Comparison of ENCODE assay signal across 13 cellular contexts in genomic region chr12:63098851-63099250, GRCh38. TPM values are rescaled to one million over a fixed set of nuclear protein-coding genes. Genes with fewer than 3 reads are reported as not detected.
A peak's percentile ranks its signal among the peaks of the same experiment; 100 is the strongest.
DNase-seq lines count a peak whose midpoint lies in the region; ATAC-seq, FAIRE-seq and TF ChIP-seq lines count a peak whose summit lies in the region.
"Had no signal": no experiment of that assay in that cellular context is flagged by ENCODE, and none has a peak within 500 bp of the region (broad histone marks: within the 10 kb centered on the region; RNA-seq: fewer than 3 reads in every experiment).

No MANE protein-coding gene starts in this region.

- H3K9me3 ChIP-seq in H1 (ENCODE audit: insufficient read depth in 2 of 2, low read depth in 1 of 2, low read length in 1 of 2): no peaks in the 10 kb centered on the region
- no peaks in the 10 kb centered on the region for H3K9me3 ChIP-seq in small intestine (ENCODE audit: control insufficient read depth, low read depth)
- H3K9me3 ChIP-seq: transverse colon had no signal

- H2BK12ac ChIP-seq in H1 (ENCODE audit: low read depth, low read length): no peak overlapping the region

- H3K23me2 ChIP-seq in H1 (ENCODE audit: low read depth, low read length): no peaks in the 10 kb centered on the region

- H3K9ac ChIP-seq in H1 (replicated peaks in 1 of 4; ENCODE audit: extremely low read depth in 1 of 4, low read depth in 3 of 4, low read length in 3 of 4): no peak overlapping the region

- H3K4me2 ChIP-seq in H1 (ENCODE audit: insufficient read depth in 1 of 2, low read depth in 2 of 2, low read length in 2 of 2): no peak overlapping the region
- H3K4me2 ChIP-seq: PC-9 had no signal

- H3K23ac ChIP-seq in H1 (ENCODE audit: insufficient read length): no peak overlapping the region

- H3K4me3 ChIP-seq in H1 (ENCODE audit: extremely low read depth in 1 of 4, insufficient read depth in 2 of 4, low read depth in 3 of 4, low read length in 4 of 4) (no peak overlapping the region), small intestine (ENCODE audit: low read depth in 1 of 2, low read length in 2 of 2) (no peak overlapping the region)
- H3K4me3 ChIP-seq: PC-9, transverse colon had no signal

- WGBS in H1 (ENCODE audit: extremely low coverage in 1 of 2, insufficient coverage in 1 of 2, insufficient read length in 1 of 2, insufficient replicate concordance in 2 of 2, low coverage in 1 of 2, low lambda C conversion rate in 2 of 2, missing lambda C conversion rate in 1 of 2), 2 experiments: 92% methylated on average over 2 of the region's 2 CpGs; no CpG with 5 or more reads in 1 of the 2 experiments
- 25 to 63% (median 30%) methylated on average over 2 of the region's 2 CpGs for WGBS in small intestine, 3 donors

- no peaks in the 10 kb centered on the region for H3K79me2 ChIP-seq in H1 (ENCODE audit: control insufficient read depth in 1 of 2, insufficient read depth in 2 of 2, low read length in 2 of 2)

- H3K36me3 ChIP-seq in H1 (ENCODE audit: control insufficient read depth in 2 of 4, insufficient read depth in 4 of 4, low read length in 3 of 4) (no peaks in the 10 kb centered on the region), small intestine (ENCODE audit: control insufficient read depth in 2 of 2, insufficient read depth in 2 of 2, low read length in 2 of 2) (no peaks in the 10 kb centered on the region)
- H3K36me3 ChIP-seq: transverse colon had no signal

- ATAC-seq in HG03460 (IDR thresholded peaks at IDR 0.05; ENCODE audit: unreplicated experiment): no peak
- ATAC-seq in GM18909 (IDR thresholded peaks at IDR 0.05; ENCODE audit: poor library complexity, unreplicated experiment): no peak

- H4K5ac ChIP-seq in H1 (ENCODE audit: insufficient read length, low read depth, low read length): no peak overlapping the region

- H4K8ac ChIP-seq in H1 (ENCODE audit: extremely low read depth, insufficient read depth, low read length): no peak overlapping the region

- no peak overlapping the region for H4K91ac ChIP-seq in H1 (replicated peaks; ENCODE audit: insufficient read length, low read length)

- no peak for TF ChIP-seq EP300 in H1 (IDR thresholded peaks at IDR 0.05; ENCODE audit: borderline replicate concordance in 1 of 2, low read depth in 2 of 2, low read length in 2 of 2)

- H4K20me1 ChIP-seq in H1 (replicated peaks in 1 of 2; ENCODE audit: control insufficient read depth in 1 of 2, insufficient read depth in 2 of 2, low read length in 2 of 2): no peaks in the 10 kb centered on the region

- no peak overlapping the region for H3K18ac ChIP-seq in H1 (ENCODE audit: extremely low read depth, low read length)

- no peak overlapping the region for H2BK120ac ChIP-seq in H1 (replicated peaks; ENCODE audit: low read depth, low read length)

- H3K27me3 ChIP-seq in H1 (replicated peaks in 1 of 4; ENCODE audit: control insufficient read depth in 3 of 4, extremely low read depth in 1 of 4, insufficient read depth in 3 of 4, low read length in 3 of 4) (no peaks in the 10 kb centered on the region), small intestine (ENCODE audit: control insufficient read depth in 2 of 2, insufficient read depth in 2 of 2, low read length in 2 of 2) (no peaks in the 10 kb centered on the region)
- H3K27me3 ChIP-seq: transverse colon had no signal

- DNase-seq in SIG-M5 treated with dmso at 0.1 percent for 504 hours (lab: John Stamatoyannopoulos, UW; ENCODE audit: unreplicated experiment) (peak; percentile 0), SIG-M5 (lab: John Stamatoyannopoulos, UW) (no peak), NCI-H69 (lab: John Stamatoyannopoulos, UW) (peak; percentile 42), H1 (ENCODE audit: low read depth in 1 of 2, low spot score in 2 of 2) (no peak), small intestine (peak; percentile 43)
- no peak for DNase-seq in stimulated activated CD4-positive, alpha-beta T cell treated with anti-CD3 and anti-CD28 coated beads, Interleukin-12 subunit alpha, Interleukin-12 subunit beta, amount 100 ng/mL, for 4 hours
- DNase-seq: activated B cell treated with CpG ODN at 0.5 μM for 24 hours, foreskin fibroblast, mammary epithelial cell, transverse colon had no signal

- H3K79me1 ChIP-seq in H1 (ENCODE audit: low read depth, low read length): no peaks in the 10 kb centered on the region

- TF ChIP-seq CTCF in H1 (IDR thresholded peaks at IDR 0.05; ENCODE audit: control extremely low read depth in 1 of 3, insufficient read depth in 1 of 3, low read depth in 1 of 3, low read length in 3 of 3): peak in 1 of 3 experiments; percentile 23; a peak in 1 of 4 replicates

- no peak overlapping the region for H2AK5ac ChIP-seq in H1 (ENCODE audit: low read depth, low read length)

- H2BK5ac ChIP-seq in H1 (ENCODE audit: low read depth, low read length): no peak overlapping the region

- H3K56ac ChIP-seq in H1 (replicated peaks; ENCODE audit: insufficient read length, low read depth, low read length): no peak overlapping the region

- CTCF ChIA-PET in H1 (lab: Charles Lee; ENCODE audit: partially characterized antibody): interaction anchor here (0.7 to 1.7 kb wide), 6 partner anchors 9 to 189 kb away, joined by 3 to 6 read pairs (median 4); no protein-coding TSS in a partner anchor

- H3K4me1 ChIP-seq in H1 (replicated peaks in 1 of 4; ENCODE audit: control insufficient read depth in 3 of 4, insufficient read depth in 4 of 4, low read length in 3 of 4) (no peaks in the 10 kb centered on the region), small intestine (ENCODE audit: control insufficient read depth in 2 of 2, insufficient read depth in 1 of 2, low read depth in 1 of 2, low read length in 1 of 2) (no peaks in the 10 kb centered on the region)
- H3K4me1 ChIP-seq: transverse colon had no signal

- no peak overlapping the region for H2BK20ac ChIP-seq in H1 (ENCODE audit: low read length)

- TF ChIP-seq RAD21 in H1 (IDR thresholded peaks at IDR 0.05 in 1 of 2, conservative IDR thresholded peaks at IDR 0.05 in 1 of 2; ENCODE audit: low read depth in 2 of 2, low read length in 2 of 2): peak; percentile 46 to 56

- H3K14ac ChIP-seq in H1 (ENCODE audit: insufficient read length): no peak overlapping the region

- FAIRE-seq in H1 (lab: Jason Lieb, UNC): peak; percentile 19
- no peak for FAIRE-seq in small intestine (lab: Jason Lieb, UNC)

- H3K27ac ChIP-seq in H1 (ENCODE audit: low read depth, low read length): no peak overlapping the region
- H3K27ac ChIP-seq in small intestine (ENCODE audit: low read depth in 1 of 2, low read length in 1 of 2): no peak overlapping the region
- H3K27ac ChIP-seq: PC-9, transverse colon had no signal

- no peak overlapping the region for H2AFZ ChIP-seq in H1 (ENCODE audit: low read length)
- H2AFZ ChIP-seq: PC-9 had no signal

- POLR2A ChIA-PET in H1 (lab: Charles Lee; ENCODE audit: partially characterized antibody): no interaction called here

- H2BK15ac ChIP-seq in H1 (ENCODE audit: low read length): no peak overlapping the region

- TF ChIP-seq POLR2A in H1 (IDR thresholded peaks at IDR 0.05; ENCODE audit: control extremely low read depth in 1 of 2, low read depth in 2 of 2, low read length in 2 of 2): no peak

- H3K4ac ChIP-seq in H1 (replicated peaks; ENCODE audit: insufficient read length, low read depth, low read length): no peak overlapping the region

TF ChIP-seq in H1, 55 proteins besides CTCF, POLR2A, EP300 and RAD21 (continues in another document):
- TF ChIP-seq SP4 (IDR thresholded peaks at IDR 0.05; ENCODE audit: low read length) (no peak), JUN (IDR thresholded peaks at IDR 0.05; ENCODE audit: low read depth, low read length) (no peak)

RNA-seq across cellular contexts. Expression of gene AVPR1A, which starts 52.1 kb away (rescaled TPM):
- 0.11 and 0.20 TPM in 2 replicates for total RNA-seq in H1 (2021; fragmentation: NEBNext Ultra II Directional; extraction: Animal tissue kit (Norgen Biotek cat#: 25700))
- polyA plus RNA-seq in H1 (2011; rRNA removed) (0.13 and 0.14 TPM in 2 replicates), small intestine (1 to 10 TPM in 1 of 3 donors, not detected in 2; 1.1 TPM)
- 0.09 TPM for polyA plus RNA-seq in H1 (2011; cell fraction: cytosol; rRNA removed)
- polyA plus RNA-seq in H1 (2011; cell fraction: nucleus; rRNA removed): 0.01 TPM
- 0.09 to 0.11 TPM (median 0.11 TPM) in 3 of 4 replicates, not detected in the other for polyA plus RNA-seq in H1 (2012, experiment 1 of 2)
- polyA plus RNA-seq in H1 (2012, experiment 2 of 2): not detected
- 0.12 TPM for polyA plus RNA-seq in H1 (2013, experiment 1 of 2)
- 0.29 TPM for polyA plus RNA-seq in H1 (2013, experiment 2 of 2)
- 0.13 and 0.49 TPM in 2 replicates for polyA minus RNA-seq in H1 (2011; rRNA and poly(A)+ RNA removed)
- polyA minus RNA-seq in H1 (2011; cell fraction: cytosol; rRNA and poly(A)+ RNA removed): 0.15 TPM
- 0.30 TPM for polyA minus RNA-seq in H1 (2011; cell fraction: nucleus; rRNA and poly(A)+ RNA removed)
- total RNA-seq: activated B cell treated with CpG ODN at 0.5 μM for 24 hours, PC-9 had no signal
- polyA plus RNA-seq: mammary epithelial cell had no signal

Comparison
In these comparisons a context has a peak if more than half of its experiments do, and no peak if none do; other contexts are left out.
1. DNase-seq: peak in SIG-M5 treated with dmso at 0.1 percent for 504 hours (single experiment), NCI-H69 (single experiment) and small intestine (single experiment); none in SIG-M5 (single experiment), H1 (0 of 2) and stimulated activated CD4-positive, alpha-beta T cell treated with anti-CD3 and anti-CD28 coated beads, Interleukin-12 subunit alpha, Interleukin-12 subunit beta, amount 100 ng/mL, for 4 hours (single experiment).